ENCODE assay signal across 8 cellular contexts in genomic region chr19:703651-704446, GRCh38. TPM values are rescaled to one million over a fixed set of nuclear protein-coding genes. Genes with fewer than 3 reads are reported as not detected.
DNase-seq lines count a peak whose midpoint lies in the region; ATAC-seq and TF ChIP-seq lines count a peak whose summit lies in the region.

No MANE protein-coding gene starts in this region.

- no peak for TF ChIP-seq CTCF in GM20000 (IDR thresholded peaks at IDR 0.05; ENCODE audit: extremely low read depth, missing control alignments)
- no peak for TF ChIP-seq CTCF in PC-3 (conservative IDR thresholded peaks at IDR 0.05; ENCODE audit: low read depth, low read length)
- TF ChIP-seq CTCF in foreskin keratinocyte (conservative IDR thresholded peaks at IDR 0.05): no peak

- no peaks in the 10 kb centered on the region for H3K36me3 Mint-ChIP-seq in activated T-cell treated with anti-CD3 and anti-CD28 coated beads, Interleukin-2, amount 50 U/mL, for 4 hours (ENCODE audit: insufficient read depth)

- POLR2A ChIA-PET in PC-3 (lab: Charles Lee; ENCODE audit: unreplicated experiment): no interaction called here

- intact Hi-C loops in PC-3 (cut with micrococcal nuclease): no loop called here
- intact Hi-C loops in posterior vena cava (cut with DNase I): no loop called here

- H3K27me3 Mint-ChIP-seq in activated T-cell treated with anti-CD3 and anti-CD28 coated beads, Interleukin-2, amount 50 U/mL, for 4 hours (ENCODE audit: low read depth): peaks cover 27% of the 10 kb centered on the region

- ATAC-seq in PC-3: peak; percentile 58
- ATAC-seq in activated T-cell treated with anti-CD3 and anti-CD28 coated beads, Interleukin-2, amount 50 U/mL, for 4 hours: peak; percentile 65 to 79
- peak; percentile 47 for ATAC-seq in foreskin keratinocyte
- no peak for ATAC-seq in HG03354 (IDR thresholded peaks at IDR 0.05; ENCODE audit: poor library complexity, severe bottlenecking, unreplicated experiment)
- ATAC-seq in HG02885 (IDR thresholded peaks at IDR 0.05; ENCODE audit: poor library complexity, unreplicated experiment): no peak

- no peak overlapping the region for H3K27ac ChIP-seq in PC-3 (ENCODE audit: low read length)
- H3K27ac ChIP-seq in foreskin keratinocyte: no peak overlapping the region

- no peak overlapping the region for H3K9ac ChIP-seq in PC-3 (ENCODE audit: low read length)

- DNase-seq in GM20000 (ENCODE audit: low spot score): peak; percentile 81
- peak; percentile 57 for DNase-seq in PC-3
- DNase-seq in activated T-cell treated with anti-CD3 and anti-CD28 coated beads, Interleukin-2, amount 50 U/mL, for 4 hours: peak; percentile 37
- DNase-seq in foreskin keratinocyte: peak in 1 of 2 donors; percentile 32
- DNase-seq in posterior vena cava (ENCODE audit: low spot score): peak; percentile 97
- no peak for DNase-seq in SW 1271 (lab: John Stamatoyannopoulos, UW)

- CTCF ChIA-PET in PC-3 (lab: Charles Lee): no interaction called here

- H3K9me2 ChIP-seq in PC-3 (replicated peaks; ENCODE audit: low read length): no peaks in the 10 kb centered on the region

- no peaks in the 10 kb centered on the region for H3F3A ChIP-seq in PC-3 (ENCODE audit: low read length, unreplicated experiment)

- no peaks in the 10 kb centered on the region for H3K9me3 ChIP-seq in PC-3 (ENCODE audit: low read length)

- no peaks in the 10 kb centered on the region for H3K27me3 ChIP-seq in PC-3 (ENCODE audit: low read length)
- H3K27me3 ChIP-seq in foreskin keratinocyte: peaks cover 28% of the 10 kb centered on the region

- no peak overlapping the region for H3K4me2 ChIP-seq in PC-3 (ENCODE audit: low read length)

- no peak overlapping the region for H3K4me3 Mint-ChIP-seq in activated T-cell treated with anti-CD3 and anti-CD28 coated beads, Interleukin-2, amount 50 U/mL, for 4 hours

- no peak overlapping the region for H3K4me3 ChIP-seq in PC-3 (ENCODE audit: low read length)

- no peak overlapping the region for H2AFZ ChIP-seq in PC-3 (ENCODE audit: low read length)

- H3K36me3 ChIP-seq in PC-3 (ENCODE audit: low read depth, low read length): no peaks in the 10 kb centered on the region

- H4K20me1 ChIP-seq in PC-3 (ENCODE audit: low read length): no peaks in the 10 kb centered on the region

- H3K9me3 Mint-ChIP-seq in activated T-cell treated with anti-CD3 and anti-CD28 coated beads, Interleukin-2, amount 50 U/mL, for 4 hours: no peaks in the 10 kb centered on the region

- H3K4me1 ChIP-seq in PC-3 (ENCODE audit: insufficient read depth, low read length): no peaks in the 10 kb centered on the region
- H3K4me1 ChIP-seq in foreskin keratinocyte: no peaks in the 10 kb centered on the region

- no peaks in the 10 kb centered on the region for H3K79me2 ChIP-seq in PC-3 (ENCODE audit: low read length)

- H3K4me1 Mint-ChIP-seq in activated T-cell treated with anti-CD3 and anti-CD28 coated beads, Interleukin-2, amount 50 U/mL, for 4 hours (ENCODE audit: low read depth): peaks cover 5% of the 10 kb centered on the region

- BruUV-seq in PC-3 (replicated peaks; lab: Mats Ljungman, UMichigan): no TSS peak

RNA-seq across cellular contexts. Expression of gene PALM, which starts 4.9 kb away (rescaled TPM):
- total RNA-seq in PC-3 (2014; rRNA removed): 10.8 and 13.0 TPM in 2 replicates
- under 1 TPM; 0.26 to 0.61 (median 0.27) TPM for total RNA-seq in activated T-cell treated with anti-CD3 and anti-CD28 coated beads, Interleukin-2, amount 50 U/mL, for 4 hours
- 0.04 and 0.10 TPM in 2 replicates for total RNA-seq in foreskin keratinocyte
- 0.03 and 0.06 TPM in 2 replicates for polyA plus RNA-seq in foreskin keratinocyte
- total RNA-seq in posterior vena cava: 100 to 1,000 TPM in 1 of 2 donors, 10 to 100 TPM in 1; 89.6 to 128 TPM

RNA-seq across cellular contexts. Expression of gene PRSS57, which starts 8.6 kb away (rescaled TPM):
- total RNA-seq in PC-3 (2014; rRNA removed) (not detected in 2 replicates), foreskin keratinocyte (not detected in 2 replicates), posterior vena cava (not detected)
- total RNA-seq in activated T-cell treated with anti-CD3 and anti-CD28 coated beads, Interleukin-2, amount 50 U/mL, for 4 hours: under 1 TPM in 2 of 3 donors, not detected in 1; 0.87 to 0.94 TPM
- polyA plus RNA-seq in foreskin keratinocyte: not detected in 2 replicates

RNA-seq across cellular contexts. Expression of gene FSTL3, which starts 27.7 kb away (rescaled TPM):
- total RNA-seq in PC-3 (2014; rRNA removed): 49.9 and 53.3 TPM in 2 replicates
- 1 to 10 TPM; 8.0 to 9.9 (median 8.3) TPM for total RNA-seq in activated T-cell treated with anti-CD3 and anti-CD28 coated beads, Interleukin-2, amount 50 U/mL, for 4 hours
- 135 and 157 TPM in 2 replicates for total RNA-seq in foreskin keratinocyte
- polyA plus RNA-seq in foreskin keratinocyte: 150 and 180 TPM in 2 replicates
- 100 to 1,000 TPM; 234 to 270 TPM for total RNA-seq in posterior vena cava

RNA-seq across cellular contexts. Expression of gene RNF126, which starts 40.8 kb away (rescaled TPM):
- 86.4 and 89.2 TPM in 2 replicates for total RNA-seq in PC-3 (2014; rRNA removed)
- 100 to 1,000 TPM; 144 to 162 (median 147) TPM for total RNA-seq in activated T-cell treated with anti-CD3 and anti-CD28 coated beads, Interleukin-2, amount 50 U/mL, for 4 hours
- total RNA-seq in foreskin keratinocyte: 67.8 and 74.3 TPM in 2 replicates
- polyA plus RNA-seq in foreskin keratinocyte: 89.2 and 98.4 TPM in 2 replicates
- 10 to 100 TPM; 24.5 to 27.1 TPM for total RNA-seq in posterior vena cava

RNA-seq across cellular contexts. Expression of gene MISP, which starts 47.1 kb away (rescaled TPM):
- 115 and 130 TPM in 2 replicates for total RNA-seq in PC-3 (2014; rRNA removed)
- under 1 TPM in 1 of 3 donors, not detected in 2; 0.08 TPM for total RNA-seq in activated T-cell treated with anti-CD3 and anti-CD28 coated beads, Interleukin-2, amount 50 U/mL, for 4 hours
- total RNA-seq in foreskin keratinocyte: 50.0 and 55.4 TPM in 2 replicates
- polyA plus RNA-seq in foreskin keratinocyte: 40.2 and 45.5 TPM in 2 replicates
- under 1 TPM in 1 of 2 donors, not detected in 1; 0.14 TPM for total RNA-seq in posterior vena cava

Comparison
In these comparisons a context has a peak if more than half of its experiments do, and no peak if none do; other contexts are left out.
1. DNase-seq: peak in GM20000 (single experiment), PC-3 (single experiment), activated T-cell treated with anti-CD3 and anti-CD28 coated beads, Interleukin-2, amount 50 U/mL, for 4 hours (single experiment) and posterior vena cava (single experiment); none in SW 1271 (0 of 2).
2. ATAC-seq: peak in PC-3 (single experiment), activated T-cell treated with anti-CD3 and anti-CD28 coated beads, Interleukin-2, amount 50 U/mL, for 4 hours (2 of 2) and foreskin keratinocyte (single experiment); none in HG03354 (single experiment) and HG02885 (single experiment).